In the genomic region with DNA sequence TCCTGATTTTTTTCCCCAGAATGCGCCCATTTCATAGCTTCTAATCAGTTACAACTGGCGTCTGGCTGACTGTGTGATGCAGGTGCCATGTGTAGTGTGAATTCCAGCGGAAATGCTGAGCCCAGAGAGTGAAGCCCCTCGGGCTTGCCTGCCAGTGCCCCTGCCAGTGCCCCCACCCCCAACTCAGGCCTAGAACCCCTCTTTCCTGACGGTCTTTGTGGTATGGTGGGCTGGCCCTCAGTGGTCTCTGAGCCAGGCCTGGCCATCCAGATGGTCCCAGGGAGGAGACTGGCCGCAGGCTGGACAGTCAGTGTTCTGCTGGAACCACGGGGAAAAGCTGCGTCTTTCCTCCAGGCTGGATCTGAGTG, we compare ENCODE assay signal across 23 cellular contexts. TPM values are rescaled to one million over a fixed set of nuclear protein-coding genes. Genes with fewer than 3 reads are reported as not detected.
A peak's percentile ranks its signal among the peaks of the same experiment; 100 is the strongest.
DNase-seq lines count a peak whose midpoint lies in the region; TF ChIP-seq lines count a peak whose summit lies in the region.
"Had no signal": no experiment of that assay in that cellular context is flagged by ENCODE, and none has a peak within 500 bp of the region (broad histone marks: within the 10 kb centered on the region; RNA-seq: fewer than 3 reads in every experiment).

No MANE protein-coding gene starts in this region.

- peak; percentile 33 for DNase-seq in activated CD8-positive, alpha-beta memory T cell treated with anti-CD3 and anti-CD28 coated beads, Interleukin-2, amount 50 U/mL, for 48 hours
- DNase-seq in activated CD8-positive, alpha-beta memory T cell treated with anti-CD3 and anti-CD28 coated beads, Interleukin-2, amount 50 U/mL, for 4 hours: no peak
- DNase-seq in osteocyte (ENCODE audit: extremely low spot score, unreplicated experiment) (no peak), ureter (ENCODE audit: low spot score) (peak; percentile 42), Kasumi-1 (lab: John Stamatoyannopoulos, UW) (no peak), HCEC 1CT (no peak), retina (no peak)
- DNase-seq: activated CD4-positive, alpha-beta T cell treated with anti-CD3 and anti-CD28 coated beads, Interleukin-2, amount 50 U/mL, for 4 hours; activated naive CD4-positive, alpha-beta T cell treated with Interleukin-2 at 50 U/mL for 16 hours; activated T-cell treated with anti-CD3 and anti-CD28 coated beads, Interleukin-2, amount 50 U/mL, for 1 hour; anterior cingulate cortex; DMS 273 treated with DMSO at 0.1 percent for 48 hours; hypothalamus; NCI-H1417; nephron progenitor cell; SHP77 treated with DMSO at 0.1 percent for 48 hours; T-helper 1 cell had no signal

- H3K27me3 Mint-ChIP-seq in dendritic cell treated with granulocyte-macrophage colony-stimulating factor and Interleukin-4, amounts not matched to agents 40 ng/mL and 50 ng/mL, for 4 days: peaks cover 64% of the 10 kb centered on the region
- H3K27me3 Mint-ChIP-seq in osteocyte (ENCODE audit: unreplicated experiment): no peaks in the 10 kb centered on the region

- peak overlapping the region; percentile 58 for H3K4me3 Mint-ChIP-seq in dendritic cell treated with granulocyte-macrophage colony-stimulating factor and Interleukin-4, amounts not matched to agents 40 ng/mL and 50 ng/mL, for 4 days
- no peak overlapping the region for H3K4me3 Mint-ChIP-seq in osteocyte (ENCODE audit: unreplicated experiment)
- H3K4me3 Mint-ChIP-seq: GM23338; memory B cell; nephron progenitor cell; stimulated activated effector memory CD8-positive, alpha-beta T cell treated with anti-CD3 and anti-CD28 coated beads, Interleukin-12 subunit alpha, Interleukin-12 subunit beta, amount 100 ng/mL, for 72 hours had no signal

- no peak overlapping the region for H3K27ac Mint-ChIP-seq in dendritic cell treated with granulocyte-macrophage colony-stimulating factor and Interleukin-4, amounts not matched to agents 40 ng/mL and 50 ng/mL, for 4 days
- H3K27ac Mint-ChIP-seq in osteocyte (ENCODE audit: unreplicated experiment): peak overlapping the region; percentile 44
- H3K27ac Mint-ChIP-seq: GM23338; memory B cell; nephron progenitor cell; stimulated activated effector memory CD8-positive, alpha-beta T cell treated with anti-CD3 and anti-CD28 coated beads, Interleukin-12 subunit alpha, Interleukin-12 subunit beta, amount 100 ng/mL, for 72 hours had no signal

- intact Hi-C loops in dendritic cell treated with granulocyte-macrophage colony-stimulating factor and Interleukin-4, amounts not matched to agents 40 ng/mL and 50 ng/mL, for 4 days (cut with micrococcal nuclease): no loop called here

- H3K9me3 Mint-ChIP-seq in dendritic cell treated with granulocyte-macrophage colony-stimulating factor and Interleukin-4, amounts not matched to agents 40 ng/mL and 50 ng/mL, for 4 days: no peaks in the 10 kb centered on the region
- H3K9me3 Mint-ChIP-seq in osteocyte (ENCODE audit: unreplicated experiment): no peaks in the 10 kb centered on the region
- H3K9me3 Mint-ChIP-seq: GM23338; memory B cell; nephron progenitor cell; stimulated activated effector memory CD8-positive, alpha-beta T cell treated with anti-CD3 and anti-CD28 coated beads, Interleukin-12 subunit alpha, Interleukin-12 subunit beta, amount 100 ng/mL, for 72 hours had no signal

- TF ChIP-seq CTCF in osteocyte (IDR thresholded peaks at IDR 0.05): no peak

- H3K36me3 Mint-ChIP-seq in dendritic cell treated with granulocyte-macrophage colony-stimulating factor and Interleukin-4, amounts not matched to agents 40 ng/mL and 50 ng/mL, for 4 days (ENCODE audit: low read depth): peaks cover 92% of the 10 kb centered on the region
- no peaks in the 10 kb centered on the region for H3K36me3 Mint-ChIP-seq in osteocyte (ENCODE audit: unreplicated experiment)
- H3K36me3 Mint-ChIP-seq: memory B cell; stimulated activated effector memory CD8-positive, alpha-beta T cell treated with anti-CD3 and anti-CD28 coated beads, Interleukin-12 subunit alpha, Interleukin-12 subunit beta, amount 100 ng/mL, for 72 hours had no signal

- H3K4me1 Mint-ChIP-seq in dendritic cell treated with granulocyte-macrophage colony-stimulating factor and Interleukin-4, amounts not matched to agents 40 ng/mL and 50 ng/mL, for 4 days (ENCODE audit: low read depth): peaks cover 62% of the 10 kb centered on the region
- H3K4me1 Mint-ChIP-seq in osteocyte (ENCODE audit: unreplicated experiment): peaks cover 82% of the 10 kb centered on the region
- H3K4me1 Mint-ChIP-seq: memory B cell had no signal

RNA-seq across cellular contexts. Expression of a gene that starts 3.1 kb away (rescaled TPM):
- 87.9 and 93.4 TPM in 2 replicates for total RNA-seq in osteocyte
- 49.0 TPM for total RNA-seq in ureter
- total RNA-seq: G401, HT1080 had no signal

Comparison
In these comparisons a context has a peak if more than half of its experiments do, and no peak if none do; other contexts are left out.
1. DNase-seq: peak in activated CD8-positive, alpha-beta memory T cell treated with anti-CD3 and anti-CD28 coated beads, Interleukin-2, amount 50 U/mL, for 48 hours (single experiment) and ureter (single experiment); none in activated CD8-positive, alpha-beta memory T cell treated with anti-CD3 and anti-CD28 coated beads, Interleukin-2, amount 50 U/mL, for 4 hours (single experiment), osteocyte (single experiment), Kasumi-1 (0 of 2), HCEC 1CT (single experiment) and retina (single experiment).